1 cellular context compared by ENCODE assay signal in genomic region chr15:90420488-90420850, GRCh38.
TF ChIP-seq lines count a peak whose summit lies in the region.

No MANE protein-coding gene starts in this region.

TF ChIP-seq in GM12878, 131 proteins besides CTCF, POLR2A, EP300 and RAD21 (continued from another document):
- no peak for TF ChIP-seq TAF1 (IDR thresholded peaks at IDR 0.05; ENCODE audit: borderline replicate concordance, low read depth, low read length)
- TF ChIP-seq BRCA1 (IDR thresholded peaks at IDR 0.05; ENCODE audit: low read depth, low read length): no peak
- TF ChIP-seq, protein P1, sequence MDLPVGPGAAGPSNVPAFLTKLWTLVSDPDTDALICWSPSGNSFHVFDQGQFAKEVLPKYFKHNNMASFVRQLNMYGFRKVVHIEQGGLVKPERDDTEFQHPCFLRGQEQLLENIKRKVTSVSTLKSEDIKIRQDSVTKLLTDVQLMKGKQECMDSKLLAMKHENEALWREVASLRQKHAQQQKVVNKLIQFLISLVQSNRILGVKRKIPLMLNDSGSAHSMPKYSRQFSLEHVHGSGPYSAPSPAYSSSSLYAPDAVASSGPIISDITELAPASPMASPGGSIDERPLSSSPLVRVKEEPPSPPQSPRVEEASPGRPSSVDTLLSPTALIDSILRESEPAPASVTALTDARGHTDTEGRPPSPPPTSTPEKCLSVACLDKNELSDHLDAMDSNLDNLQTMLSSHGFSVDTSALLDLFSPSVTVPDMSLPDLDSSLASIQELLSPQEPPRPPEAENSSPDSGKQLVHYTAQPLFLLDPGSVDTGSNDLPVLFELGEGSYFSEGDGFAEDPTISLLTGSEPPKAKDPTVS (IDR thresholded peaks at IDR 0.05; ENCODE audit: low read depth, low read length): no peak
- TF ChIP-seq, protein P2, sequence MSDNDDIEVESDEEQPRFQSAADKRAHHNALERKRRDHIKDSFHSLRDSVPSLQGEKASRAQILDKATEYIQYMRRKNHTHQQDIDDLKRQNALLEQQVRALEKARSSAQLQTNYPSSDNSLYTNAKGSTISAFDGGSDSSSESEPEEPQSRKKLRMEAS (IDR thresholded peaks at IDR 0.05; ENCODE audit: low read depth, low read length): no peak
- TF ChIP-seq CBFB (IDR thresholded peaks at IDR 0.05; ENCODE audit: low read depth): no peak
- TF ChIP-seq POU2F2 (IDR thresholded peaks at IDR 0.05; ENCODE audit: borderline replicate concordance, low read depth, low read length): no peak
- TF ChIP-seq ZNF217 (IDR thresholded peaks at IDR 0.05): no peak
